36 cellular contexts compared by ENCODE assay signal in the genomic region with DNA sequence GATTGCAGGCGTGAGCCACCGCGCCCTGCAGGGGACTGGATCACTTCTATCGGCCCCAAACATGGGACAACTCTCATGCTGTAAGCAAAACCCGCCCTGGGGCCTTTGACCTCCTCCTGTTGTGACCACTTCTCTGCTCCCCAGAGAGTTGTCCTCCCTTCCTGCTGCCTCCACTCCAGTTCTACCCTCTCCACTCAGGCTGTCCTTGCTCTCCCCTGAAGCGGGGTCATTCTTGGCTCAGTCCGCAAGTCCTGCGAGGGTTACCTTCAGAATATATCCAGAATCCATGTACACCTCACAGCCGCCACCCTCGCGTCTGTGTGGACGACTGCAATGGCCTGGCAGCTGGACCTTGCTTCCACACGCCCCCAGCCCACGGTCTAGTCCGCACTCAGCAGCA.
"Had no signal": no experiment of that assay in that cellular context is flagged by ENCODE, and none has a peak within 500 bp of the region (broad histone marks: within the 10 kb centered on the region; RNA-seq: fewer than 3 reads in every experiment).

No MANE protein-coding gene starts in this region.

- ATAC-seq: activated naive CD4-positive, alpha-beta T cell treated with anti-CD3 and anti-CD28 coated beads, Interleukin-2, amount 50 U/mL, for 72 hours; activated T-cell treated with anti-CD3 and anti-CD28 coated beads, Interleukin-2, amount 50 U/mL, for 4 hours; PC-3 had no signal

- H3K4me3 ChIP-seq: adrenal gland, MG63, Peyer's patch had no signal

- H3K27ac ChIP-seq: adrenal gland, Peyer's patch, VCaP had no signal

- H3K9me3 ChIP-seq: adrenal gland, MG63, Peyer's patch had no signal

- H3K36me3 ChIP-seq: adrenal gland, MG63, Peyer's patch had no signal

- H3K36me3 Mint-ChIP-seq: activated CD4-positive, alpha-beta memory T cell treated with anti-CD3 and anti-CD28 coated beads for 36 hours; activated naive CD4-positive, alpha-beta T cell treated with anti-CD3 and anti-CD28 coated beads, Interleukin-2, amount 50 U/mL, for 72 hours; brain had no signal

- H3K27ac Mint-ChIP-seq: activated B cell treated with CpG ODN at 0.5 μM for 24 hours; activated CD4-positive, alpha-beta memory T cell treated with anti-CD3 and anti-CD28 coated beads for 36 hours; activated naive CD4-positive, alpha-beta T cell treated with anti-CD3 and anti-CD28 coated beads for 36 hours; activated naive CD4-positive, alpha-beta T cell treated with anti-CD3 and anti-CD28 coated beads, Interleukin-2, amount 50 U/mL, for 72 hours; activated T-helper 1 cell treated with anti-CD3 and anti-CD28 coated beads, Interleukin-12 subunit alpha, Interleukin-12 subunit beta, Interleukin-2, Interleukin-4 antibody, amounts not matched to agents 30 ng/mL and 10 ng/mL and 1 ng/mL, durations not matched to agents 14 hours and 24 hours and 36 hours had no signal

- H3K9me3 Mint-ChIP-seq: activated B cell treated with CpG ODN at 0.5 μM for 24 hours; activated CD4-positive, alpha-beta memory T cell treated with anti-CD3 and anti-CD28 coated beads for 36 hours; activated naive CD4-positive, alpha-beta T cell treated with anti-CD3 and anti-CD28 coated beads for 36 hours; activated T-cell treated with anti-CD3 and anti-CD28 coated beads, Interleukin-2, amount 50 U/mL, for 4 hours had no signal

- H3K4me3 Mint-ChIP-seq: activated B cell treated with CpG ODN at 0.5 μM for 24 hours; activated CD4-positive, alpha-beta memory T cell treated with anti-CD3 and anti-CD28 coated beads for 36 hours; activated naive CD4-positive, alpha-beta T cell treated with anti-CD3 and anti-CD28 coated beads for 36 hours; activated T-cell treated with anti-CD3 and anti-CD28 coated beads, Interleukin-2, amount 50 U/mL, for 4 hours; activated T-helper 1 cell treated with anti-CD3 and anti-CD28 coated beads, Interleukin-12 subunit alpha, Interleukin-12 subunit beta, Interleukin-2, Interleukin-4 antibody, amounts not matched to agents 30 ng/mL and 10 ng/mL and 1 ng/mL, durations not matched to agents 14 hours and 24 hours and 36 hours; brain had no signal

- H3K27me3 ChIP-seq: adrenal gland, MG63, Peyer's patch had no signal

- FAIRE-seq: bronchial epithelial cell had no signal

- H3K4me1 Mint-ChIP-seq: activated B cell treated with CpG ODN at 0.5 μM for 24 hours, brain had no signal

- DNase-seq: activated B cell treated with CpG ODN at 0.5 μM for 24 hours; activated CD4-positive, alpha-beta memory T cell treated with anti-CD3 and anti-CD28 coated beads for 36 hours; activated CD4-positive, alpha-beta T cell treated with anti-CD3 and anti-CD28 coated beads for 4 hours; activated CD4-positive, alpha-beta T cell treated with anti-CD3 and anti-CD28 coated beads, Interleukin-2, amount 50 U/mL, for 1 hour; activated CD4-positive, CD25-positive, alpha-beta regulatory T cell treated with anti-CD3 and anti-CD28 coated beads, Interleukin-2, amount 50 U/mL, for 72 hours; activated CD8-positive, alpha-beta memory T cell treated with anti-CD3 and anti-CD28 coated beads, Interleukin-2, amount 50 U/mL, for 4 hours; activated gamma-delta T cell treated with Interleukin-2 at 50 U/mL for 16 hours; activated naive CD4-positive, alpha-beta T cell treated with anti-CD3 and anti-CD28 coated beads for 36 hours; activated T-cell treated with anti-CD3 and anti-CD28 coated beads for 4 hours; activated T-cell treated with anti-CD3 and anti-CD28 coated beads, Interleukin-2, amount 50 U/mL, for 4 hours; adrenal gland; central memory CD4-positive, alpha-beta T cell; Karpas-422; KBM-7; MG63; NCI-H1048; NCI-H1105 treated with DMSO at 0.1 percent for 48 hours; NCI-H1436; NCI-H1694; NCI-H1930; NCI-H345; NCI-H524 treated with DMSO at 0.1 percent for 48 hours; NCI-H748 treated with DMSO at 0.1 percent for 48 hours; NK-92 treated with Interleukin-12 subunit alpha and Interleukin-12 subunit beta, amount 100 ng/mL, for 24 hours; PC-3; RPMI8226; SW 1271; T-helper 1 cell; T-helper 2 cell; T-helper 9 cell had no signal

- H3K27me3 Mint-ChIP-seq: activated CD4-positive, alpha-beta memory T cell treated with anti-CD3 and anti-CD28 coated beads for 36 hours had no signal

- H3K4me1 ChIP-seq: adrenal gland, Peyer's patch had no signal
